15 cellular contexts compared by ENCODE assay signal in the genomic region with DNA sequence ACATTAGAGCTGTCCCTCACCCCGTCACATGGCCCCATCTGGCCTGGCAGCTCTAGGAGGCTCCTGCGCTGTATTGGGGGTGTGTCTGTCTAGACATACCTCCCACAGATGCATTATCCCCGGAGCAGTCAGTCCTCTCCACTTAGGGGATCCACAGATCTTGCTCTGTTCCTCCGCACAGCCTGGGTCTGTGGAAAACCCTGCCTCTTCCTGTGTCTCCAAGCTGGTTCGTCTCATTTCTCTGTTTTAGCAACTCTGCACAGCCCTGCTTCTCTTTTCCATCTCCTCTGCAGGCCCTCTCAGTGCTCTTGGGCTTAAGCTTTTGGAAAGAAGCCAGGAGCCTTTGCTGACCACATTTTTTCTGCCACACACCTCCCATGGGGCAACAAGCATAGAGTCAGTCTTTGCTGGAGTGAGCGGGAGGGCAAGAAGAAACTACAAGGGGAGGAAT.
DNase-seq lines count a peak whose midpoint lies in the region; ATAC-seq and TF ChIP-seq lines count a peak whose summit lies in the region.
"Had no signal": no experiment of that assay in that cellular context is flagged by ENCODE, and none has a peak within 500 bp of the region (broad histone marks: within the 10 kb centered on the region; RNA-seq: fewer than 3 reads in every experiment).

No MANE protein-coding gene starts in this region.

- intact Hi-C loops in heart left ventricle (cut with DNase I) (no loop called here), stomach (cut with DNase I; ENCODE audit: low total_unique reads) (no loop called here)

- H3K4me1 Mint-ChIP-seq in stimulated activated effector memory CD8-positive, alpha-beta T cell treated with anti-CD3 and anti-CD28 coated beads, Interleukin-12 subunit alpha, Interleukin-12 subunit beta, amount 100 ng/mL, for 72 hours = no peaks in the 10 kb centered on the region

- H3K36me3 ChIP-seq in heart left ventricle (no peaks in the 10 kb centered on the region), stomach (no peaks in the 10 kb centered on the region)

- H3K9me3 ChIP-seq in heart left ventricle = no peaks in the 10 kb centered on the region
- no peaks in the 10 kb centered on the region for H3K9me3 ChIP-seq in stomach

- no peaks in the 10 kb centered on the region for H3K36me3 Mint-ChIP-seq in stimulated activated effector memory CD8-positive, alpha-beta T cell treated with anti-CD3 and anti-CD28 coated beads, Interleukin-12 subunit alpha, Interleukin-12 subunit beta, amount 100 ng/mL, for 72 hours

- H3K4me3 ChIP-seq in heart left ventricle (no peak overlapping the region), stomach (no peak overlapping the region)

- H3K27me3 ChIP-seq in heart left ventricle = peaks cover 0 to 16% (median 4%) of the 10 kb centered on the region in 9 donors
- H3K27me3 ChIP-seq in stomach = peaks cover 0 to 16% (median 0%) of the 10 kb centered on the region in 3 donors

- H3K4me1 ChIP-seq in heart left ventricle (peaks cover 0 to 4% (median 0%) of the 10 kb centered on the region in 12 donors), stomach (no peaks in the 10 kb centered on the region)

- no peak overlapping the region for H3K4me3 Mint-ChIP-seq in stimulated activated effector memory CD8-positive, alpha-beta T cell treated with anti-CD3 and anti-CD28 coated beads, Interleukin-12 subunit alpha, Interleukin-12 subunit beta, amount 100 ng/mL, for 72 hours

- DNase-seq in NCI-H1105 treated with DMSO at 0.1 percent for 48 hours (lab: John Stamatoyannopoulos, UW) (peak; percentile 2), NCI-H1105 (lab: John Stamatoyannopoulos, UW) (no peak), SKM-1 treated with dmso at 0.1 percent for 144 hours (lab: John Stamatoyannopoulos, UW; ENCODE audit: unreplicated experiment) (peak; percentile 39), heart left ventricle (peak in 1 of 5 donors; percentile 16), stomach (peak; percentile 4), GM10266 (ENCODE audit: extremely low spot score) (no peak), G401 (ENCODE audit: low spot score) (no peak)
- no peak for DNase-seq in stimulated activated effector memory CD8-positive, alpha-beta T cell treated with anti-CD3 and anti-CD28 coated beads, Interleukin-12 subunit alpha, Interleukin-12 subunit beta, amount 100 ng/mL, for 72 hours (ENCODE audit: low spot score in 2 of 2)
- DNase-seq: 8988T; activated naive CD4-positive, alpha-beta T cell; COR-L47; H7; NCI-H2029 treated with DMSO at 0.1 percent for 48 hours; SIG-M5; stimulated activated CD4-positive, alpha-beta T cell treated with anti-CD3 and anti-CD28 coated beads, Interleukin-4, amount 100 ng/mL, for 1 hour had no signal

- no peaks in the 10 kb centered on the region for H3K9me3 Mint-ChIP-seq in stimulated activated effector memory CD8-positive, alpha-beta T cell treated with anti-CD3 and anti-CD28 coated beads, Interleukin-12 subunit alpha, Interleukin-12 subunit beta, amount 100 ng/mL, for 72 hours

- peak in 3 of 4 donors; percentile 10 to 44 (median 19) for ATAC-seq in heart left ventricle
- no peak for ATAC-seq in stimulated activated effector memory CD8-positive, alpha-beta T cell treated with anti-CD3 and anti-CD28 coated beads, Interleukin-12 subunit alpha, Interleukin-12 subunit beta, amount 100 ng/mL, for 72 hours

- in situ Hi-C loops in G401 (cut with HindIII; ENCODE audit: low sequenced_read_pairs) = no loop called here

- no peak for TF ChIP-seq EP300 in stomach (IDR thresholded peaks at IDR 0.05)

- WGBS in heart left ventricle, 4 donors = 30 to 46% (median 40%) methylated on average over 4 to 6 of the region's 6 CpGs
- WGBS in stomach, 5 donors = 64 to 69% (median 67%) methylated on average over 5 to 6 of the region's 6 CpGs

- H3K27ac ChIP-seq in heart left ventricle (no peak overlapping the region), stomach (no peak overlapping the region)

- TF ChIP-seq CTCF in heart left ventricle (IDR thresholded peaks at IDR 0.05) (no peak), stomach (IDR thresholded peaks at IDR 0.05) (no peak), GM10266 (IDR thresholded peaks at IDR 0.05; ENCODE audit: control insufficient read depth, insufficient read depth, low read depth, missing control alignments) (no peak)

- TF ChIP-seq POLR2A in heart left ventricle (IDR thresholded peaks at IDR 0.05) (no peak), stomach (IDR thresholded peaks at IDR 0.05) (no peak)

- H3K27ac Mint-ChIP-seq in stimulated activated effector memory CD8-positive, alpha-beta T cell treated with anti-CD3 and anti-CD28 coated beads, Interleukin-12 subunit alpha, Interleukin-12 subunit beta, amount 100 ng/mL, for 72 hours = no peak overlapping the region

Comparison
In these comparisons a context has a peak if more than half of its experiments do, and no peak if none do; other contexts are left out.
1. DNase-seq: peak in NCI-H1105 treated with DMSO at 0.1 percent for 48 hours (single experiment), SKM-1 treated with dmso at 0.1 percent for 144 hours (single experiment) and stomach (single experiment); none in NCI-H1105 (single experiment), GM10266 (single experiment), stimulated activated effector memory CD8-positive, alpha-beta T cell treated with anti-CD3 and anti-CD28 coated beads, Interleukin-12 subunit alpha, Interleukin-12 subunit beta, amount 100 ng/mL, for 72 hours (0 of 2) and G401 (single experiment).